Comparison of ENCODE assay signal across 29 cellular contexts in the genomic region with DNA sequence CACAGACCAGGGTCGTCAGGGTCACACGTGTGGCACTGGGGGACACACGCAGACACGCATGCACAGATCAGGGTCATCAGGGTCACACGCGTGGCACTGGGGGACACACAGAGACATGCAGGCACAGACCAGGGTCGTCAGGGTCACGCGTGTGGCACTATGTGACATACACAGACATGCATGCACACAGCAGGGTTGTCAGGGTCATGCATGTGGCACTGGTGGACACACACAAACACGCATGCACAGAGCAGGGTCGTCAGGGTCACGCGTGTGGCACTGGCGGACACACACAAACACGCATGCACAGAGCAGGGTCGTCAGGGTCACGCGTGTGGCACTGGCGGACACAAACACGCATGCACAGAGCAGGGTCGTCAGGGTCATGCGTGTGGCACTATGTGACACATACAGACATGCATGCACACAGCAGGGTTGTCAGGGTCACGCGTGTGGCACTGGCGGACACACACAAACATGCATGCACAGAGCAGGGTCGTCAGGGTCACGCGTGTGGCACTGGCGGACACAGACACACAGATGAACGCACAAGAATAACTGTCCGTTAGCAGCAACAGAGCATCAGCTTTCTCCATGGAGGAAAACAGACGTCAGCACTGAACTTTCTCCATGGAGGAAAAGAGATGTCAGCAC. TPM values are rescaled to one million over a fixed set of nuclear protein-coding genes. Genes with fewer than 3 reads are reported as not detected.
DNase-seq lines count a peak whose midpoint lies in the region; ATAC-seq and TF ChIP-seq lines count a peak whose summit lies in the region.
"Had no signal": no experiment of that assay in that cellular context is flagged by ENCODE, and none has a peak within 500 bp of the region (broad histone marks: within the 10 kb centered on the region; RNA-seq: fewer than 3 reads in every experiment).

No MANE protein-coding gene starts in this region.

- peak overlapping the region; percentile 84 for H3K18ac ChIP-seq in neuronal stem cell (ENCODE audit: low read length)

- H3K79me1 ChIP-seq in neuronal stem cell (ENCODE audit: low read depth, low read length), result peaks cover 12% of the 10 kb centered on the region

- H2BK5ac ChIP-seq in neuronal stem cell (ENCODE audit: low read length), result no peak overlapping the region

- peak overlapping the region; percentile 100 for H3K14ac ChIP-seq in neuronal stem cell (ENCODE audit: low read length)

- H2AK5ac ChIP-seq in neuronal stem cell (ENCODE audit: low read depth, low read length), result peak overlapping the region; percentile 85

- DNase-seq in cardiac muscle cell (ENCODE audit: low read depth in 1 of 2, low spot score in 1 of 2) (no peak), right cardiac atrium (no peak), chondrocyte (ENCODE audit: low spot score) (peak; percentile 53), neuronal stem cell (ENCODE audit: low spot score) (no peak), AG08396 (ENCODE audit: low spot score) (no peak)
- no peak for DNase-seq in activated naive CD4-positive, alpha-beta T cell treated with Interleukin-2 at 50 U/mL for 16 hours
- no peak for DNase-seq in stimulated activated naive CD8-positive, alpha-beta T cell treated with anti-CD3 and anti-CD28 coated beads, Interleukin-15, Interleukin-2, amounts not matched to agents 100 U/mL and 50 U/mL, for 24 hours
- DNase-seq: activated CD4-positive, alpha-beta T cell treated with anti-CD3 and anti-CD28 coated beads for 4 hours; activated naive CD4-positive, alpha-beta T cell treated with anti-CD3 and anti-CD28 coated beads, Interleukin-2, amount 10 ng/mL, durations not matched to agents 7 days and 5 days; activated T-cell treated with anti-CD3 and anti-CD28 coated beads, Interleukin-2, amount 50 U/mL, for 72 hours; dermis blood vessel endothelial cell; gastrocnemius medialis; hypothalamus; immature natural killer cell; NCI-H1092 treated with DMSO at 0.1 percent for 48 hours; NCI-H187 treated with DMSO at 0.1 percent for 48 hours; NCI-H526; NK-92 treated with Interleukin-12 subunit alpha and Interleukin-12 subunit beta, amount 100 ng/mL, for 24 hours; occipital lobe; PC-3; Right ventricle myocardium superior; small intestine; stimulated activated CD4-positive, alpha-beta T cell treated with anti-CD3 and anti-CD28 coated beads, Interleukin-1b, Interleukin-23, amount 100 ng/mL, for 48 hours; stimulated activated CD8-positive, alpha-beta memory T cell treated with anti-CD3 and anti-CD28 coated beads, Interleukin-4, amount 100 ng/mL, for 48 hours had no signal

- no peak for TF ChIP-seq CTCF in cardiac muscle cell (IDR thresholded peaks at IDR 0.05; ENCODE audit: low read depth, low read length)
- TF ChIP-seq CTCF in chondrocyte (IDR thresholded peaks at IDR 0.05), result no peak

- peaks cover 9% of the 10 kb centered on the region for H3K4me1 ChIP-seq in cardiac muscle cell (ENCODE audit: low read depth)
- H3K4me1 ChIP-seq in right cardiac atrium (ENCODE audit: control insufficient read depth, insufficient read depth, low read length), result no peaks in the 10 kb centered on the region
- peaks cover 0 to 7% of the 10 kb centered on the region in 2 donors for H3K4me1 ChIP-seq in neuronal stem cell (ENCODE audit: control insufficient read depth in 2 of 2, insufficient read depth in 1 of 2, low read depth in 1 of 2, low read length in 2 of 2)
- H3K4me1 ChIP-seq: breast epithelium, HAP-1 had no signal

- intact Hi-C loops in right cardiac atrium (cut with DNase I), result no loop called here

- H3K4me3 ChIP-seq in cardiac muscle cell, result no peak overlapping the region
- H3K4me3 ChIP-seq in right cardiac atrium (ENCODE audit: low read length), result no peak overlapping the region
- H3K4me3 ChIP-seq in neuronal stem cell (ENCODE audit: low read length in 2 of 2), result peak overlapping the region in 1 of 2 donors; percentile 69
- H3K4me3 ChIP-seq: breast epithelium, gastrocnemius medialis, HAP-1 had no signal

- no peak overlapping the region for H3K4me2 ChIP-seq in neuronal stem cell (ENCODE audit: insufficient read depth, low read length, poor library complexity, severe bottlenecking)

- H3K4ac ChIP-seq in neuronal stem cell (ENCODE audit: low read length), result no peak overlapping the region

- H3K27me3 ChIP-seq in cardiac muscle cell (no peaks in the 10 kb centered on the region), right cardiac atrium (ENCODE audit: control insufficient read depth, insufficient read depth) (no peaks in the 10 kb centered on the region), neuronal stem cell (ENCODE audit: control insufficient read depth in 3 of 3, insufficient read depth in 3 of 3, low read depth in 1 of 3, low read length in 3 of 3) (no peaks in the 10 kb centered on the region)
- H3K27me3 ChIP-seq: breast epithelium, gastrocnemius medialis had no signal

- H2AFZ ChIP-seq in neuronal stem cell (ENCODE audit: low read length), result no peak overlapping the region

- ATAC-seq in right cardiac atrium (no peak), GM18868 (IDR thresholded peaks at IDR 0.05; ENCODE audit: unreplicated experiment) (no peak)
- no peak for ATAC-seq in stimulated activated naive CD8-positive, alpha-beta T cell treated with anti-CD3 and anti-CD28 coated beads, Interleukin-15, Interleukin-2, amounts not matched to agents 100 U/mL and 50 U/mL, for 24 hours
- ATAC-seq: activated T-cell treated with anti-CD3 and anti-CD28 coated beads, Interleukin-2, amount 50 U/mL, for 72 hours; gastrocnemius medialis; left colon; PC-3 had no signal

- H3K9me3 Mint-ChIP-seq in chondrocyte (ENCODE audit: low read depth), result no peaks in the 10 kb centered on the region
- H3K9me3 Mint-ChIP-seq: activated naive CD4-positive, alpha-beta T cell treated with anti-CD3 and anti-CD28 coated beads, Interleukin-2, amount 10 ng/mL, durations not matched to agents 7 days and 5 days; activated T-cell treated with anti-CD3 and anti-CD28 coated beads, Interleukin-2, amount 50 U/mL, for 72 hours; immature natural killer cell; memory B cell had no signal

- H3K4me3 Mint-ChIP-seq in chondrocyte (ENCODE audit: unreplicated experiment), result no peak overlapping the region
- H3K4me3 Mint-ChIP-seq: activated naive CD4-positive, alpha-beta T cell treated with anti-CD3 and anti-CD28 coated beads, Interleukin-2, amount 10 ng/mL, durations not matched to agents 7 days and 5 days; activated T-cell treated with anti-CD3 and anti-CD28 coated beads, Interleukin-2, amount 50 U/mL, for 72 hours; immature natural killer cell; memory B cell had no signal

- H3K27me3 Mint-ChIP-seq in chondrocyte (ENCODE audit: low read depth), result no peaks in the 10 kb centered on the region
- H3K27me3 Mint-ChIP-seq: activated naive CD4-positive, alpha-beta T cell treated with anti-CD3 and anti-CD28 coated beads, Interleukin-2, amount 10 ng/mL, durations not matched to agents 7 days and 5 days; memory B cell had no signal

- H3K9me3 ChIP-seq in cardiac muscle cell (ENCODE audit: low read depth) (no peaks in the 10 kb centered on the region), right cardiac atrium (ENCODE audit: control insufficient read depth, low read length) (no peaks in the 10 kb centered on the region), neuronal stem cell (replicated peaks in 1 of 2; ENCODE audit: control insufficient read depth in 2 of 2, insufficient read depth in 1 of 2, low read depth in 1 of 2, low read length in 2 of 2) (peaks cover 0 to 4% of the 10 kb centered on the region in 2 donors)
- H3K9me3 ChIP-seq: breast epithelium, gastrocnemius medialis, HAP-1 had no signal

- no peak overlapping the region for H3K27ac Mint-ChIP-seq in chondrocyte (ENCODE audit: unreplicated experiment)
- H3K27ac Mint-ChIP-seq: activated T-cell treated with anti-CD3 and anti-CD28 coated beads, Interleukin-2, amount 50 U/mL, for 72 hours; memory B cell had no signal

- H3K23ac ChIP-seq in neuronal stem cell (ENCODE audit: low read depth, low read length, poor library complexity), result peak overlapping the region; percentile 87

- H3K9ac ChIP-seq in neuronal stem cell (ENCODE audit: low read depth, low read length, poor library complexity), result peak overlapping the region; percentile 63

- H2BK12ac ChIP-seq in neuronal stem cell (ENCODE audit: low read length), result peak overlapping the region; percentile 95

- H3K27ac ChIP-seq in cardiac muscle cell (peak overlapping the region; percentile 14), right cardiac atrium (ENCODE audit: low read length) (no peak overlapping the region), neuronal stem cell (replicated peaks; ENCODE audit: low read length) (no peak overlapping the region)
- H3K27ac ChIP-seq: breast epithelium, gastrocnemius medialis had no signal

- H2BK15ac ChIP-seq in neuronal stem cell (ENCODE audit: low read length), result no peak overlapping the region

- H3K4me1 Mint-ChIP-seq in chondrocyte (ENCODE audit: low read depth), result no peaks in the 10 kb centered on the region

- H3K36me3 Mint-ChIP-seq in chondrocyte (ENCODE audit: low read depth), result no peaks in the 10 kb centered on the region
- H3K36me3 Mint-ChIP-seq: memory B cell had no signal

- 96% methylated on average over 32 of the region's 32 CpGs for WGBS in right cardiac atrium
- no CpG with 5 or more reads among the region's 32 CpGs for WGBS in neuronal stem cell (ENCODE audit: extremely low coverage in 2 of 2, insufficient read length in 2 of 2, insufficient replicate concordance in 1 of 2), 2 donors

- H3K36me3 ChIP-seq in cardiac muscle cell (no peaks in the 10 kb centered on the region), neuronal stem cell (replicated peaks in 1 of 2; ENCODE audit: control insufficient read depth in 2 of 2, insufficient read depth in 2 of 2, low read length in 2 of 2) (peaks cover 5 to 30% of the 10 kb centered on the region in 2 donors)
- H3K36me3 ChIP-seq: breast epithelium, gastrocnemius medialis, HAP-1 had no signal

- peak overlapping the region; percentile 83 for H4K8ac ChIP-seq in neuronal stem cell (ENCODE audit: low read depth, low read length)

- no peak overlapping the region for H2BK120ac ChIP-seq in neuronal stem cell (ENCODE audit: low read depth, low read length)

- H4K91ac ChIP-seq in neuronal stem cell (ENCODE audit: low read depth, low read length, poor library complexity), result peak overlapping the region; percentile 65

RNA-seq across cellular contexts. Expression of gene HDAC4, which starts 34.9 kb away (rescaled TPM):
- total RNA-seq in cardiac muscle cell (24.0 and 41.6 TPM in 2 replicates), right cardiac atrium (10 to 100 TPM; 18.3 to 29.1 (median 25.4) TPM), chondrocyte (16.4 to 27.0 TPM (median 22.3 TPM) in 3 replicates)
- polyA plus RNA-seq in cardiac muscle cell (7.0 and 12.6 TPM in 2 replicates), right cardiac atrium (7.8 TPM)
- 15.9 TPM for polyA plus RNA-seq in neuronal stem cell (2013, experiment 1 of 2)
- 18.7 TPM for polyA plus RNA-seq in neuronal stem cell (2013, experiment 2 of 2)
